Comparison of ENCODE assay signal across 1 cellular context in genomic region chr7:105013818-105014724, GRCh38.
TF ChIP-seq lines count a peak whose summit lies in the region.

TSS of gene KMT2E (plus strand) at chr7:105014205. CDS start at chr7:105040953, 26,748 bp downstream.

TF ChIP-seq in K562, 482 proteins besides CTCF, POLR2A, EP300 and RAD21 (continued from another document):
- TF ChIP-seq HOMEZ (CRISPR knock-in tag; IDR thresholded peaks at IDR 0.05) (peak; percentile 86; the same call in 1 of the 2 replicates), HNRNPUL1 (IDR thresholded peaks at IDR 0.05; ENCODE audit: low read length) (no peak), DNMT1 (IDR thresholded peaks at IDR 0.05) (0 out of 2 replicates have a peak, but pooled peaks have one; percentile 26), TEAD2 (tag; IDR thresholded peaks at IDR 0.05) (peak; percentile 39; the same call in 1 of the 2 replicates), ADNP (tag; IDR thresholded peaks at IDR 0.05) (no peak), HNRNPL (IDR thresholded peaks at IDR 0.05; ENCODE audit: low read depth, low read length) (peak; percentile 73; the same call in 1 of the 2 replicates), ZNF217 (CRISPR knock-in tag; IDR thresholded peaks at IDR 0.05) (no peak), THRAP3 (IDR thresholded peaks at IDR 0.05; ENCODE audit: borderline replicate concordance) (peak; percentile 47; the same call in 1 of the 2 replicates), CBX3 (IDR thresholded peaks at IDR 0.05; ENCODE audit: borderline replicate concordance in 1 of 2, low read length in 2 of 2) (no peak; a peak in 1 of 3 replicates), KDM4B (IDR thresholded peaks at IDR 0.05; ENCODE audit: borderline replicate concordance in 2 of 2, low read depth in 1 of 2) (peak in 1 of 2 experiments; percentile 79; a peak in 2 of 4 replicates), ZNF79 (CRISPR knock-in tag; IDR thresholded peaks at IDR 0.05; ENCODE audit: low read depth) (peak; percentile 14; the same call in 1 of the 2 replicates), IFI16 (CRISPR knock-in tag; IDR thresholded peaks at IDR 0.05) (peak; percentile 25; the same call in 1 of the 2 replicates), POLR2B (IDR thresholded peaks at IDR 0.05; ENCODE audit: low read depth, partially characterized antibody) (no peak), TBL1XR1 (IDR thresholded peaks at IDR 0.05; ENCODE audit: low read length in 2 of 2) (no peak; a peak in 2 of 4 replicates), ZNF174 (CRISPR knock-in tag; IDR thresholded peaks at IDR 0.05) (0 out of 2 replicates have a peak, but pooled peaks have one; percentile 56), MYC (IDR thresholded peaks at IDR 0.05; ENCODE audit: low read depth, low read length) (peak; percentile 74), MYC (CRISPR knock-in tag; IDR thresholded peaks at IDR 0.05; ENCODE audit: borderline replicate concordance, low read depth) (no peak), ZNF589 (CRISPR knock-in tag; IDR thresholded peaks at IDR 0.05; ENCODE audit: low read depth) (no peak; the same call in none of the 2 replicates), TCF7L2 (IDR thresholded peaks at IDR 0.05; ENCODE audit: low read depth, low read length) (no peak), RCOR1 (IDR thresholded peaks at IDR 0.05; ENCODE audit: borderline replicate concordance in 1 of 2, low read depth in 2 of 2, low read length in 2 of 2) (no peak; a peak in 2 of 4 replicates), HDAC6 (IDR thresholded peaks at IDR 0.05; ENCODE audit: low read depth, low read length) (no peak), GABPB1 (CRISPR knock-in tag; IDR thresholded peaks at IDR 0.05) (peak; percentile 74), ZC3H4 (CRISPR knock-in tag; IDR thresholded peaks at IDR 0.05; ENCODE audit: borderline replicate concordance) (peak; percentile 75), ZEB2 (IDR thresholded peaks at IDR 0.05) (no peak; the same call in 1 of the 2 replicates)
